ENCODE assay signal across 8 cellular contexts in genomic region chr9:136978073-136978864, GRCh38. TPM values are rescaled to one million over a fixed set of nuclear protein-coding genes. Genes with fewer than 3 reads are reported as not detected.
DNase-seq lines count a peak whose midpoint lies in the region; ATAC-seq and TF ChIP-seq lines count a peak whose summit lies in the region.

No MANE protein-coding gene starts in this region.

- intact Hi-C loops in IMR-90 (cut with micrococcal nuclease), result no loop called here

- no peak overlapping the region for H2BK20ac ChIP-seq in IMR-90 (ENCODE audit: low read depth, low read length)

- no TSS peak for BruUV-seq in IMR-90 (replicated peaks; lab: Mats Ljungman, UMichigan)

- TF ChIP-seq CTCF in IMR-90 (conservative IDR thresholded peaks at IDR 0.05; ENCODE audit: low read depth, low read length), result no peak

- H2BK5ac ChIP-seq in IMR-90 (ENCODE audit: low read depth, low read length, poor library complexity, severe bottlenecking), result no peak overlapping the region

- H2AFZ ChIP-seq in IMR-90 (replicated peaks; ENCODE audit: low read length, poor library complexity), result peak overlapping the region; percentile 89

- H3K79me1 ChIP-seq in IMR-90 (ENCODE audit: low read depth in 1 of 2, low read length in 2 of 2), result no peaks in the 10 kb centered on the region

- H3K4ac ChIP-seq in IMR-90 (ENCODE audit: low read depth, low read length), result 0 out of 2 replicates have a peak overlapping the region, but pooled peaks have one; percentile 24

- DNase-seq in AG08395 (ENCODE audit: low spot score), result peak; percentile 97
- DNase-seq in IMR-90, result peak; percentile 25
- DNase-seq in activated CD4-positive, CD25-positive, alpha-beta regulatory T cell treated with anti-CD3 and anti-CD28 coated beads, Interleukin-2, amount 50 U/mL, for 72 hours, result peak; percentile 73
- DNase-seq in caudate nucleus (lab: John Stamatoyannopoulos, UW), result peak in 59 of 61 donors; percentile 39 to 97 (median 89)
- peak; percentile 65 for DNase-seq in inferior parietal cortex (ENCODE audit: extremely low spot score)
- peak; percentile 48 to 57 (median 53) for DNase-seq in stimulated activated CD4-positive, alpha-beta T cell treated with anti-CD3 and anti-CD28 coated beads, Interleukin-12 subunit alpha, Interleukin-12 subunit beta, amount 100 ng/mL, for 48 hours (ENCODE audit: low read depth in 2 of 3, low spot score in 1 of 3)

- peak overlapping the region; percentile 10; the same call in 1 of the 2 replicates for H2BK120ac ChIP-seq in IMR-90 (ENCODE audit: low read depth, low read length)

- H3K9me3 ChIP-seq in IMR-90 (ENCODE audit: control insufficient read depth, insufficient read depth, low read length), result no peaks in the 10 kb centered on the region

- H3K4me3 ChIP-seq in IMR-90 (ENCODE audit: insufficient read depth, low read depth, low read length), result peak overlapping the region; percentile 60

- H3K14ac ChIP-seq in IMR-90 (replicated peaks; ENCODE audit: low read depth, low read length), result no peak overlapping the region

- dilution Hi-C loops in IMR-90 (cut with HindIII; ENCODE audit: low sequenced_read_pairs, unreplicated experiment), result no loop called here

- WGBS in IMR-90 (ENCODE audit: extremely low coverage in 2 of 2, insufficient read length in 1 of 2), 2 experiments, result 2% methylated on average over 10 of the region's 78 CpGs; no CpG with 5 or more reads in 1 of the 2 experiments

- H3K18ac ChIP-seq in IMR-90 (ENCODE audit: low read depth, low read length), result no peak overlapping the region; the same call in 1 of the 2 replicates

- no peaks in the 10 kb centered on the region for H4K20me1 ChIP-seq in IMR-90 (ENCODE audit: insufficient read depth, low read length)

- no peak overlapping the region for H4K5ac ChIP-seq in IMR-90 (ENCODE audit: low read depth, low read length)

- H3K4me1 ChIP-seq in IMR-90 (ENCODE audit: control insufficient read depth, insufficient read depth, low read length), result peaks cover 7% of the 10 kb centered on the region; the same call in 1 of the 2 replicates

- no peaks in the 10 kb centered on the region for H3K9me1 ChIP-seq in IMR-90 (ENCODE audit: insufficient read depth, low read length)

- peak overlapping the region; percentile 27 to 58; a peak in 2 of 4 replicates for H4K8ac ChIP-seq in IMR-90 (ENCODE audit: low read depth in 2 of 2, low read length in 2 of 2)

- H2AK5ac ChIP-seq in IMR-90 (ENCODE audit: low read depth, low read length), result no peak overlapping the region

- ATAC-seq in IMR-90 (ENCODE audit: low read depth), result peak; percentile 77
- no peak for ATAC-seq in GM21786 (IDR thresholded peaks at IDR 0.05; ENCODE audit: unreplicated experiment)
- no peak for ATAC-seq in GM21515 (IDR thresholded peaks at IDR 0.05; ENCODE audit: unreplicated experiment)

- no peak overlapping the region for H4K91ac ChIP-seq in IMR-90 (ENCODE audit: insufficient read depth, low read depth, low read length)

- no peak overlapping the region for H2BK15ac ChIP-seq in IMR-90 (ENCODE audit: low read depth, low read length)

- H3K36me3 ChIP-seq in IMR-90 (ENCODE audit: control insufficient read depth, insufficient read depth, low read length), result no peaks in the 10 kb centered on the region

- H3K56ac ChIP-seq in IMR-90 (ENCODE audit: extremely low read depth, insufficient read depth, low read length), result no peak overlapping the region

- TF ChIP-seq RAD21 in IMR-90 (IDR thresholded peaks at IDR 0.05; ENCODE audit: low read length), result no peak

- no peak overlapping the region; the same call in 1 of the 2 replicates for H3K23ac ChIP-seq in IMR-90 (ENCODE audit: low read depth, low read length)

- peak overlapping the region; percentile 87 for H3K4me2 ChIP-seq in IMR-90 (ENCODE audit: low read depth, low read length)

- H3K9ac ChIP-seq in IMR-90 (ENCODE audit: low read depth, low read length), result peak overlapping the region; percentile 48; the same call in 1 of the 2 replicates

- H3K27me3 ChIP-seq in IMR-90 (ENCODE audit: control insufficient read depth, insufficient read depth, low read length), result peaks cover 13% of the 10 kb centered on the region; the same call in 1 of the 2 replicates

- no peak overlapping the region for H2AK9ac ChIP-seq in IMR-90 (replicated peaks; ENCODE audit: low read depth, low read length, poor library complexity)

- H3K27ac ChIP-seq in IMR-90 (ENCODE audit: insufficient read depth, low read length) (peak overlapping the region; percentile 12; the same call in 1 of the 2 replicates), caudate nucleus (ENCODE audit: low read depth, low read length) (peak overlapping the region; percentile 100)

- in situ Hi-C loops in IMR-90 (cut with MboI; ENCODE audit: low sequenced_read_pairs), result no loop called here

- POLR2A ChIA-PET in IMR-90 (lab: Charles Lee; ENCODE audit: unreplicated experiment), result interaction anchor here (0.6 kb wide), 1 partner anchor 54 kb away, joined by 4 read pairs; no protein-coding TSS in a partner anchor

- CTCF ChIA-PET in IMR-90 (lab: Yijun Ruan, JAX), result interaction anchor here (0.9 kb wide), 1 partner anchor 57 kb away, joined by 3 read pairs; no protein-coding TSS in a partner anchor

- no peak for TF ChIP-seq POLR2A in IMR-90 (IDR thresholded peaks at IDR 0.05; ENCODE audit: low read depth, low read length)

TF ChIP-seq in IMR-90, 13 proteins besides CTCF, POLR2A, EP300 and RAD21:
- no peak for TF ChIP-seq CEBPB (IDR thresholded peaks at IDR 0.05; ENCODE audit: low read depth, low read length)
- TF ChIP-seq USF2 (IDR thresholded peaks at IDR 0.05; ENCODE audit: low read depth, low read length), result no peak
- no peak for TF ChIP-seq MAFK (IDR thresholded peaks at IDR 0.05; ENCODE audit: low read depth, low read length)
- no peak for TF ChIP-seq NFE2L2 (IDR thresholded peaks at IDR 0.05; ENCODE audit: low read depth, low read length)
- TF ChIP-seq RFX5 (IDR thresholded peaks at IDR 0.05; ENCODE audit: low read depth, low read length), result no peak
- no peak for TF ChIP-seq MXI1 (IDR thresholded peaks at IDR 0.05; ENCODE audit: borderline replicate concordance, low read depth, low read length)
- peak; percentile 15; the same call in 1 of the 2 replicates for TF ChIP-seq MAZ (IDR thresholded peaks at IDR 0.05; ENCODE audit: borderline replicate concordance, low read depth, low read length)

RNA-seq across cellular contexts. Expression of gene PTGDS, which starts 1.0 kb away (rescaled TPM):
- not detected in 2 replicates for total RNA-seq in IMR-90 (2012; rRNA removed)
- polyA plus RNA-seq in IMR-90 (2012; rRNA removed), result 0.87 and 1.2 TPM in 2 replicates
- polyA plus RNA-seq in IMR-90 (2012; cell fraction: cytosol; rRNA removed), result 3.1 and 4.8 TPM in 2 replicates
- polyA plus RNA-seq in IMR-90 (2012; cell fraction: nucleus; rRNA removed; ENCODE audit: low replicate concordance), result 6.0 and 7.3 TPM in 2 replicates

RNA-seq across cellular contexts. Expression of gene LCNL1, which starts 4.5 kb away (rescaled TPM):
- not detected in 2 replicates for total RNA-seq in IMR-90 (2012; rRNA removed)
- polyA plus RNA-seq in IMR-90 (2012; rRNA removed), result 0.13 and 0.15 TPM in 2 replicates
- polyA plus RNA-seq in IMR-90 (2012; cell fraction: cytosol; rRNA removed), result 0.04 TPM in 1 of 2 replicates, not detected in the other
- polyA plus RNA-seq in IMR-90 (2012; cell fraction: nucleus; rRNA removed; ENCODE audit: low replicate concordance), result 2.4 and 4.0 TPM in 2 replicates

RNA-seq across cellular contexts. Expression of gene PAXX, which starts 14.0 kb away (rescaled TPM):
- 4.4 and 5.7 TPM in 2 replicates for total RNA-seq in IMR-90 (2012; rRNA removed)
- polyA plus RNA-seq in IMR-90 (2012; rRNA removed), result 24.6 and 30.2 TPM in 2 replicates
- 19.0 and 28.4 TPM in 2 replicates for polyA plus RNA-seq in IMR-90 (2012; cell fraction: cytosol; rRNA removed)
- polyA plus RNA-seq in IMR-90 (2012; cell fraction: nucleus; rRNA removed; ENCODE audit: low replicate concordance), result 79.5 and 226 TPM in 2 replicates

RNA-seq across cellular contexts. Expression of gene CLIC3, which starts 18.1 kb away (rescaled TPM):
- total RNA-seq in IMR-90 (2012; rRNA removed), result 0.18 and 0.28 TPM in 2 replicates
- polyA plus RNA-seq in IMR-90 (2012; rRNA removed), result 1.7 and 2.1 TPM in 2 replicates
- polyA plus RNA-seq in IMR-90 (2012; cell fraction: cytosol; rRNA removed), result 2.7 and 3.4 TPM in 2 replicates
- 0.87 and 4.1 TPM in 2 replicates for polyA plus RNA-seq in IMR-90 (2012; cell fraction: nucleus; rRNA removed; ENCODE audit: low replicate concordance)

RNA-seq across cellular contexts. Expression of gene LCN12, which starts 26.2 kb away (rescaled TPM):
- total RNA-seq in IMR-90 (2012; rRNA removed), result not detected in 2 replicates
- 0.12 TPM in 1 of 2 replicates, not detected in the other for polyA plus RNA-seq in IMR-90 (2012; rRNA removed)
- polyA plus RNA-seq in IMR-90 (2012; cell fraction: cytosol; rRNA removed), result not detected in 2 replicates
- polyA plus RNA-seq in IMR-90 (2012; cell fraction: nucleus; rRNA removed; ENCODE audit: low replicate concordance), result 1.7 and 4.3 TPM in 2 replicates

Comparison
In these comparisons a context has a peak if more than half of its experiments do, and no peak if none do; other contexts are left out.
1. DNase-seq: peak in every context shown above with its lines; median percentile 97 in AG08395; 89 in caudate nucleus; 73 in activated CD4-positive, CD25-positive, alpha-beta regulatory T cell treated with anti-CD3 and anti-CD28 coated beads, Interleukin-2, amount 50 U/mL, for 72 hours; 65 in inferior parietal cortex; 53 in stimulated activated CD4-positive, alpha-beta T cell treated with anti-CD3 and anti-CD28 coated beads, Interleukin-12 subunit alpha, Interleukin-12 subunit beta, amount 100 ng/mL, for 48 hours; 25 in IMR-90.